8 cellular contexts compared by ENCODE assay signal in genomic region chr12:91778091-91778819, GRCh38.
A peak's percentile ranks its signal among the peaks of the same experiment; 100 is the strongest.
DNase-seq lines count a peak whose midpoint lies in the region; ATAC-seq and TF ChIP-seq lines count a peak whose summit lies in the region.

No MANE protein-coding gene starts in this region.

- no peaks in the 10 kb centered on the region for H3K9me3 Mint-ChIP-seq in chondrocyte (ENCODE audit: low read depth)
- no peaks in the 10 kb centered on the region for H3K9me3 Mint-ChIP-seq in stimulated activated effector memory CD8-positive, alpha-beta T cell treated with anti-CD3 and anti-CD28 coated beads, Interleukin-12 subunit alpha, Interleukin-12 subunit beta, amount 100 ng/mL, for 72 hours

- H3K27ac Mint-ChIP-seq in chondrocyte (ENCODE audit: unreplicated experiment): peak overlapping the region; percentile 68
- peak overlapping the region; percentile 86 for H3K27ac Mint-ChIP-seq in stimulated activated effector memory CD8-positive, alpha-beta T cell treated with anti-CD3 and anti-CD28 coated beads, Interleukin-12 subunit alpha, Interleukin-12 subunit beta, amount 100 ng/mL, for 72 hours

- TF ChIP-seq CTCF in AG10803 (conservative IDR thresholded peaks at IDR 0.05; ENCODE audit: low read length) (no peak), chondrocyte (IDR thresholded peaks at IDR 0.05) (no peak)

- DNase-seq in AG10803 (ENCODE audit: low read depth) (peak; percentile 18), chondrocyte (ENCODE audit: low spot score) (no peak), KBM-7 (no peak), HK-2 (ENCODE audit: unreplicated experiment) (no peak), Right ventricle myocardium superior (no peak)
- DNase-seq in stimulated activated effector memory CD8-positive, alpha-beta T cell treated with anti-CD3 and anti-CD28 coated beads, Interleukin-12 subunit alpha, Interleukin-12 subunit beta, amount 100 ng/mL, for 72 hours (ENCODE audit: low spot score in 2 of 2): no peak

- intact Hi-C loops in Right ventricle myocardium superior (cut with DNase I): no loop called here

- H3K4me3 Mint-ChIP-seq in chondrocyte (ENCODE audit: unreplicated experiment): no peak overlapping the region
- peak overlapping the region; percentile 41 for H3K4me3 Mint-ChIP-seq in stimulated activated effector memory CD8-positive, alpha-beta T cell treated with anti-CD3 and anti-CD28 coated beads, Interleukin-12 subunit alpha, Interleukin-12 subunit beta, amount 100 ng/mL, for 72 hours

- peaks cover 25% of the 10 kb centered on the region for H3K4me1 Mint-ChIP-seq in chondrocyte (ENCODE audit: low read depth)
- peaks cover 17% of the 10 kb centered on the region for H3K4me1 Mint-ChIP-seq in stimulated activated effector memory CD8-positive, alpha-beta T cell treated with anti-CD3 and anti-CD28 coated beads, Interleukin-12 subunit alpha, Interleukin-12 subunit beta, amount 100 ng/mL, for 72 hours

- H3K27me3 Mint-ChIP-seq in chondrocyte (ENCODE audit: low read depth): no peaks in the 10 kb centered on the region

- no peak overlapping the region for H3K4me3 ChIP-seq in AG10803 (ENCODE audit: low read length)

- no peaks in the 10 kb centered on the region for H3K36me3 Mint-ChIP-seq in chondrocyte (ENCODE audit: low read depth)
- H3K36me3 Mint-ChIP-seq in stimulated activated effector memory CD8-positive, alpha-beta T cell treated with anti-CD3 and anti-CD28 coated beads, Interleukin-12 subunit alpha, Interleukin-12 subunit beta, amount 100 ng/mL, for 72 hours: peaks cover 8% of the 10 kb centered on the region

- ATAC-seq in GM19397 (IDR thresholded peaks at IDR 0.05; ENCODE audit: unreplicated experiment): peak; percentile 50
- ATAC-seq in HG03439 (IDR thresholded peaks at IDR 0.05; ENCODE audit: unreplicated experiment): peak; percentile 49
- ATAC-seq in stimulated activated effector memory CD8-positive, alpha-beta T cell treated with anti-CD3 and anti-CD28 coated beads, Interleukin-12 subunit alpha, Interleukin-12 subunit beta, amount 100 ng/mL, for 72 hours: peak; percentile 33
- no peak for ATAC-seq in Right ventricle myocardium superior (ENCODE audit: poor library complexity)

- in situ Hi-C loops in KBM-7 (cut with MboI; ENCODE audit: low pct_unique_long_range_greater_than_20kb, low sequenced_read_pairs): no loop called here
